34 cellular contexts compared by ENCODE assay signal in the genomic region with DNA sequence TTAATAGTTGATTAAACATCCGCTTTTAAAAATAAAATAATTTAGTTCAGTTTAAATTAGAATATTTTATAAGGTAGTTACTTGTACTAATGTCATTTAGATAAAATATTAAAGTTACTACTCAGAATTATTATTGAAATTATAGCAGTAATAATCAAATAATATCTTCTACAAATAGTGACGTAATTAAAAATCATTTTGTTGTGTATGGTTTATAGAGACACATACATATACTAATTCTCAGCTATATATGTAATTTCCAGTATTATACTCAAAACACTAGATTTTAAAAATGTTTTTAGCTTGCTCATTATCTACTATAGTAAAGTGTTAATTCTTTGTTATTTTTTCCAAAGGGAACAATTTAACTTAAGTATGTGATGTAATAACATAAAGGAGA.
"Had no signal": no experiment of that assay in that cellular context is flagged by ENCODE, and none has a peak within 500 bp of the region (broad histone marks: within the 10 kb centered on the region; RNA-seq: fewer than 3 reads in every experiment).

No MANE protein-coding gene starts in this region.

- H3K36me3 ChIP-seq: adrenal gland, ascending aorta, brain microvascular endothelial cell, breast epithelium, cardiac muscle cell had no signal

- H3K27ac ChIP-seq: adrenal gland, ascending aorta, body of pancreas, brain microvascular endothelial cell, breast epithelium, cardiac muscle cell had no signal

- ATAC-seq: activated naive CD4-positive, alpha-beta T cell treated with anti-CD3 and anti-CD28 coated beads, Interleukin-2, amount 50 U/mL, for 72 hours; activated naive CD8-positive, alpha-beta T cell treated with anti-CD3 and anti-CD28 coated beads, Interleukin-2, amount 50 U/mL, for 24 hours; activated T-cell treated with anti-CD3 and anti-CD28 coated beads, Interleukin-2, amount 50 U/mL, for 4 hours; activated T-cell treated with anti-CD3 and anti-CD28 coated beads, Interleukin-2, amount 50 U/mL, for 72 hours; activated T-helper 17 cell treated with anti-CD3 and anti-CD28 coated beads, Interleukin-2, amount 50 U/mL, for 72 hours; body of pancreas had no signal

- H3K27me3 ChIP-seq: adrenal gland, ascending aorta, body of pancreas, brain microvascular endothelial cell, breast epithelium, cardiac muscle cell had no signal

- H3K9me3 ChIP-seq: adrenal gland, ascending aorta, body of pancreas, breast epithelium had no signal

- H3K4me1 ChIP-seq: adrenal gland, ascending aorta, body of pancreas, breast epithelium had no signal

- FAIRE-seq: astrocyte, bronchial epithelial cell had no signal

- DNase-seq: activated effector memory CD4-positive, alpha-beta T cell treated with anti-CD3 and anti-CD28 coated beads, Interleukin-2, amount 50 U/mL, for 16 hours; activated effector memory CD4-positive, alpha-beta T cell treated with Interleukin-2 at 50 U/mL for 16 hours; activated gamma-delta T cell; activated gamma-delta T cell treated with Interleukin-2 at 50 U/mL for 16 hours; activated naive CD4-positive, alpha-beta T cell; activated naive CD4-positive, alpha-beta T cell treated with anti-CD3 and anti-CD28 coated beads for 36 hours; activated naive CD4-positive, alpha-beta T cell treated with anti-CD3 and anti-CD28 coated beads, Interleukin-2, amount 10 ng/mL, durations not matched to agents 7 days and 5 days; activated naive CD4-positive, alpha-beta T cell treated with anti-CD3 and anti-CD28 coated beads, Interleukin-2, amount 50 U/mL, for 16 hours; activated naive CD4-positive, alpha-beta T cell treated with Interleukin-2 at 50 U/mL for 16 hours; activated naive CD8-positive, alpha-beta T cell treated with anti-CD3 and anti-CD28 coated beads for 36 hours; activated naive CD8-positive, alpha-beta T cell treated with anti-CD3 and anti-CD28 coated beads, Interleukin-2, amount 10 ng/mL, durations not matched to agents 7 days and 5 days; activated naive CD8-positive, alpha-beta T cell treated with anti-CD3 and anti-CD28 coated beads, Interleukin-2, amount 50 U/mL, for 24 hours; activated T-cell treated with anti-CD3 and anti-CD28 coated beads, Interleukin-2, amount 50 U/mL, for 1 hour; activated T-cell treated with anti-CD3 and anti-CD28 coated beads, Interleukin-2, amount 50 U/mL, for 24 hours; activated T-cell treated with anti-CD3 and anti-CD28 coated beads, Interleukin-2, amount 50 U/mL, for 4 hours; activated T-cell treated with anti-CD3 and anti-CD28 coated beads, Interleukin-2, amount 50 U/mL, for 48 hours; activated T-cell treated with anti-CD3 and anti-CD28 coated beads, Interleukin-2, amount 50 U/mL, for 72 hours; adrenal gland; amniotic stem cell; amygdala; anterior cingulate cortex; aorta; body of pancreas; brain microvascular endothelial cell; caudate nucleus; central memory CD4-positive, alpha-beta T cell; cerebellar nuclear complex had no signal

- H3K4me3 ChIP-seq: adrenal gland, ascending aorta, body of pancreas, breast epithelium, cardiac muscle cell had no signal
